ENCODE assay signal across 16 cellular contexts in genomic region chrX:123975180-123975579, GRCh38. TPM values are rescaled to one million over a fixed set of nuclear protein-coding genes. Genes with fewer than 3 reads are reported as not detected.
DNase-seq lines count a peak whose midpoint lies in the region; ATAC-seq and TF ChIP-seq lines count a peak whose summit lies in the region.
"Had no signal": no experiment of that assay in that cellular context is flagged by ENCODE, and none has a peak within 500 bp of the region (broad histone marks: within the 10 kb centered on the region; RNA-seq: fewer than 3 reads in every experiment).

No MANE protein-coding gene starts in this region.

- TF ChIP-seq CTCF in activated B cell treated with CpG ODN at 0.5 μM for 24 hours (IDR thresholded peaks at IDR 0.05) (no peak), fibroblast of pulmonary artery (IDR thresholded peaks at IDR 0.05; ENCODE audit: low read length, missing control alignments) (no peak), left lung (IDR thresholded peaks at IDR 0.05) (no peak)

- H3K9me3 ChIP-seq in GM23248 (ENCODE audit: low read depth) (no peaks in the 10 kb centered on the region), skeletal muscle satellite cell (replicated peaks; ENCODE audit: low read length) (no peaks in the 10 kb centered on the region), left lung (no peaks in the 10 kb centered on the region)

- POLR2A ChIA-PET in activated B cell treated with CpG ODN at 0.5 μM for 24 hours (lab: Charles Lee) = no interaction called here

- H3K4me3 Mint-ChIP-seq in activated B cell treated with CpG ODN at 0.5 μM for 24 hours = no peak overlapping the region
- H3K4me3 Mint-ChIP-seq: activated T-cell treated with anti-CD3 and anti-CD28 coated beads, Interleukin-2, amount 50 U/mL, for 72 hours; CD8-positive, alpha-beta memory T cell had no signal

- H3K9me3 Mint-ChIP-seq in activated B cell treated with CpG ODN at 0.5 μM for 24 hours = no peaks in the 10 kb centered on the region
- H3K9me3 Mint-ChIP-seq: activated T-cell treated with anti-CD3 and anti-CD28 coated beads, Interleukin-2, amount 50 U/mL, for 72 hours; CD8-positive, alpha-beta memory T cell had no signal

- 0 out of 2 replicates have a peak overlapping the region, but pooled peaks have one; percentile 0 for H3K4me3 ChIP-seq in GM23248
- no peak overlapping the region for H3K4me3 ChIP-seq in fibroblast of pulmonary artery (replicated peaks; ENCODE audit: low read depth, low read length)
- no peak overlapping the region for H3K4me3 ChIP-seq in skeletal muscle satellite cell (ENCODE audit: low read length)
- no peak overlapping the region for H3K4me3 ChIP-seq in left lung

- H3K27ac Mint-ChIP-seq in activated B cell treated with CpG ODN at 0.5 μM for 24 hours = peak overlapping the region; percentile 41
- H3K27ac Mint-ChIP-seq: activated T-cell treated with anti-CD3 and anti-CD28 coated beads, Interleukin-2, amount 50 U/mL, for 72 hours had no signal

- peak; percentile 65 for DNase-seq in GM23248
- no peak for DNase-seq in activated B cell treated with CpG ODN at 0.5 μM for 24 hours
- DNase-seq in fibroblast of pulmonary artery (ENCODE audit: low read depth) = peak; percentile 39
- no peak for DNase-seq in cardiac septum (ENCODE audit: low spot score)
- no peak for DNase-seq in left lung
- DNase-seq: activated T-cell treated with anti-CD3 and anti-CD28 coated beads, Interleukin-2, amount 50 U/mL, for 72 hours; CD8-positive, alpha-beta memory T cell; HCEC 1CT; head of caudate nucleus; left cardiac atrium; NCI-H2227 treated with DMSO at 0.1 percent for 48 hours; stimulated activated naive CD8-positive, alpha-beta T cell treated with anti-CD3 and anti-CD28 coated beads, Interleukin-15, Interleukin-2, amounts not matched to agents 100 U/mL and 50 U/mL, for 24 hours; T-helper 1 cell had no signal

- H3K4me1 ChIP-seq in GM23248 (ENCODE audit: insufficient read depth) (peaks cover 15% of the 10 kb centered on the region), skeletal muscle satellite cell (ENCODE audit: control insufficient read depth, insufficient read depth, low read length) (peaks cover 6% of the 10 kb centered on the region), left lung (peaks cover 6 to 46% of the 10 kb centered on the region in 2 donors)

- H3K36me3 Mint-ChIP-seq in activated B cell treated with CpG ODN at 0.5 μM for 24 hours (ENCODE audit: low read depth) = peaks cover 2% of the 10 kb centered on the region

- no peaks in the 10 kb centered on the region for H3K9me2 ChIP-seq in GM23248 (ENCODE audit: insufficient read depth)

- intact Hi-C loops in activated B cell treated with CpG ODN at 0.5 μM for 24 hours (cut with micrococcal nuclease) = no loop called here
- intact Hi-C loops in cardiac septum (cut with DNase I) = no loop called here
- intact Hi-C loops in left lung (cut with DNase I) = no loop called here

- CTCF ChIA-PET in activated B cell treated with CpG ODN at 0.5 μM for 24 hours (lab: Charles Lee) = no interaction called here

- H3K4me2 ChIP-seq in GM23248 (ENCODE audit: unreplicated experiment) (peak overlapping the region; percentile 43), skeletal muscle satellite cell (ENCODE audit: low read length) (peak overlapping the region; percentile 6)

- peaks cover 58% of the 10 kb centered on the region for H3K4me1 Mint-ChIP-seq in activated B cell treated with CpG ODN at 0.5 μM for 24 hours

- H3K27me3 ChIP-seq in GM23248 (replicated peaks; ENCODE audit: insufficient read depth) (no peaks in the 10 kb centered on the region), skeletal muscle satellite cell (ENCODE audit: control insufficient read depth, insufficient read depth, low read length) (no peaks in the 10 kb centered on the region), left lung (no peaks in the 10 kb centered on the region)

- H3K36me3 ChIP-seq in GM23248 (ENCODE audit: low read depth) (no peaks in the 10 kb centered on the region), skeletal muscle satellite cell (ENCODE audit: insufficient read depth, low read length) (no peaks in the 10 kb centered on the region), left lung (no peaks in the 10 kb centered on the region)

- peaks cover 100% of the 10 kb centered on the region for H3K79me2 ChIP-seq in GM23248 (ENCODE audit: insufficient read depth)

- peak; percentile 34 for ATAC-seq in activated B cell treated with CpG ODN at 0.5 μM for 24 hours (ENCODE audit: low read depth)
- ATAC-seq in HG03439 (IDR thresholded peaks at IDR 0.05; ENCODE audit: unreplicated experiment) = no peak
- no peak for ATAC-seq in left lung
- no peak for ATAC-seq in GM18519 (IDR thresholded peaks at IDR 0.05; ENCODE audit: low FRiP score, unreplicated experiment)
- ATAC-seq: activated T-cell treated with anti-CD3 and anti-CD28 coated beads, Interleukin-2, amount 50 U/mL, for 72 hours; stimulated activated naive CD8-positive, alpha-beta T cell treated with anti-CD3 and anti-CD28 coated beads, Interleukin-15, Interleukin-2, amounts not matched to agents 100 U/mL and 50 U/mL, for 24 hours had no signal

- H3F3A ChIP-seq in GM23248 (ENCODE audit: insufficient read depth) = no peaks in the 10 kb centered on the region

- H3K27ac ChIP-seq in GM23248 (peak overlapping the region; percentile 57), left lung (no peak overlapping the region)

- WGBS in GM23248 (ENCODE audit: low coverage in 1 of 2, low lambda C conversion rate in 2 of 2, missing lambda C conversion rate in 2 of 2), 2 experiments = 69 to 74% methylated on average over 6 of the region's 6 CpGs

- H3K9ac ChIP-seq in GM23248 = no peak overlapping the region
- H3K9ac ChIP-seq in skeletal muscle satellite cell (ENCODE audit: low read depth, low read length) = no peak overlapping the region

- H2AFZ ChIP-seq in GM23248 = no peak overlapping the region

- no peaks in the 10 kb centered on the region for H3K27me3 Mint-ChIP-seq in activated B cell treated with CpG ODN at 0.5 μM for 24 hours
- H3K27me3 Mint-ChIP-seq: CD8-positive, alpha-beta memory T cell had no signal

- in situ Hi-C loops in GM23248 (cut with MboI) = no loop called here

- peaks cover 4% of the 10 kb centered on the region; the same call in 1 of the 2 replicates for H4K20me1 ChIP-seq in GM23248 (ENCODE audit: insufficient read depth)

RNA-seq across cellular contexts. Expression of gene STAG2, which starts 13.7 kb away (rescaled TPM):
- total RNA-seq in GM23248 (2014; rRNA removed; shearing (Covaris generic)) = 51.7 and 56.3 TPM in 2 replicates
- 25.7 and 29.2 TPM in 2 replicates for polyA plus RNA-seq in GM23248 (2016; fragmentation: Nextera tagmentation; extraction: Ambion mirVana)
- total RNA-seq in activated B cell treated with CpG ODN at 0.5 μM for 24 hours = 84.0 and 86.6 TPM in 2 replicates
- total RNA-seq in skeletal muscle satellite cell (2012; rRNA removed) = 49.4 and 55.3 TPM in 2 replicates
- 32.7 TPM for total RNA-seq in cardiac septum
- total RNA-seq in left lung = 10 to 100 TPM; 47.8 to 66.5 TPM

Comparison
In these comparisons a context has a peak if more than half of its experiments do, and no peak if none do; other contexts are left out.
1. DNase-seq: peak in GM23248 (single experiment) and fibroblast of pulmonary artery (single experiment); none in activated B cell treated with CpG ODN at 0.5 μM for 24 hours (single experiment), cardiac septum (single experiment) and left lung (0 of 2).